In genomic region chr5:14165375-14166091, GRCh38 we compare ENCODE assay signal across 13 cellular contexts. TPM values are rescaled to one million over a fixed set of nuclear protein-coding genes. Genes with fewer than 3 reads are reported as not detected.
DNase-seq lines count a peak whose midpoint lies in the region; ATAC-seq and TF ChIP-seq lines count a peak whose summit lies in the region.
"Had no signal": no experiment of that assay in that cellular context is flagged by ENCODE, and none has a peak within 500 bp of the region (broad histone marks: within the 10 kb centered on the region; RNA-seq: fewer than 3 reads in every experiment).

No MANE protein-coding gene starts in this region.

- H3K27me3 ChIP-seq in fibroblast of lung (ENCODE audit: control insufficient read depth, insufficient read depth, low read length) = no peaks in the 10 kb centered on the region
- no peaks in the 10 kb centered on the region for H3K27me3 ChIP-seq in Karpas-422 (ENCODE audit: low read length)
- H3K27me3 ChIP-seq: tibial nerve had no signal

- DNase-seq in ELR (ENCODE audit: low read depth) (peak; percentile 97), RWPE1 (ENCODE audit: low spot score) (peak; percentile 71), fibroblast of lung (ENCODE audit: low read depth in 2 of 2) (peak; percentile 61 to 94), osteocyte (ENCODE audit: extremely low spot score, unreplicated experiment) (no peak), Karpas-422 (no peak), HK-2 (ENCODE audit: unreplicated experiment) (no peak)
- DNase-seq in activated CD8-positive, alpha-beta memory T cell treated with anti-CD3 and anti-CD28 coated beads, Interleukin-2, amount 50 U/mL, for 4 hours = no peak
- DNase-seq: cerebellar nuclear complex; NCI-H446 treated with DMSO at 0.1 percent for 48 hours; stimulated activated CD4-positive, alpha-beta T cell treated with anti-CD3 and anti-CD28 coated beads, Interleukin-4, amount 100 ng/mL, for 24 hours had no signal

- H3K4me3 Mint-ChIP-seq in osteocyte (ENCODE audit: unreplicated experiment) = no peak overlapping the region
- H3K4me3 Mint-ChIP-seq: nephron had no signal

- H3K79me2 ChIP-seq in fibroblast of lung (ENCODE audit: control insufficient read depth, insufficient read depth, low read length) = peaks cover 100% of the 10 kb centered on the region
- no peaks in the 10 kb centered on the region for H3K79me2 ChIP-seq in Karpas-422 (ENCODE audit: low read length)

- H3K4me1 ChIP-seq in fibroblast of lung (ENCODE audit: control insufficient read depth, extremely low read depth, insufficient read depth, low read length) = peaks cover 26% of the 10 kb centered on the region
- no peaks in the 10 kb centered on the region for H3K4me1 ChIP-seq in Karpas-422 (ENCODE audit: low read length)

- POLR2A ChIA-PET in RWPE1 (lab: Yijun Ruan, JAX; ENCODE audit: low non-redundant PET) = no interaction called here

- H3K4me2 ChIP-seq in fibroblast of lung (ENCODE audit: extremely low read depth, insufficient read depth, low read length) (peak overlapping the region; percentile 17), Karpas-422 (ENCODE audit: low read depth, low read length, poor library complexity, severe bottlenecking) (no peak overlapping the region)

- H3K9me3 Mint-ChIP-seq in osteocyte (ENCODE audit: unreplicated experiment) = peaks cover 20% of the 10 kb centered on the region

- peaks cover 78% of the 10 kb centered on the region for H3K4me1 Mint-ChIP-seq in osteocyte (ENCODE audit: unreplicated experiment)

- no peak overlapping the region for H2AFZ ChIP-seq in fibroblast of lung (ENCODE audit: low read length)
- H2AFZ ChIP-seq in Karpas-422 (ENCODE audit: low read length) = no peak overlapping the region

- no peak overlapping the region for H3K9ac ChIP-seq in fibroblast of lung (ENCODE audit: insufficient read depth, low read length)
- H3K9ac ChIP-seq in Karpas-422 (ENCODE audit: low read length) = no peak overlapping the region

- peak overlapping the region; percentile 59 for H3K27ac Mint-ChIP-seq in osteocyte (ENCODE audit: unreplicated experiment)
- H3K27ac Mint-ChIP-seq: nephron had no signal

- no peaks in the 10 kb centered on the region for H3K36me3 ChIP-seq in fibroblast of lung (ENCODE audit: control insufficient read depth, insufficient read depth, low read length)
- H3K36me3 ChIP-seq in Karpas-422 (ENCODE audit: insufficient read depth, low read length) = no peaks in the 10 kb centered on the region
- H3K36me3 ChIP-seq: tibial nerve had no signal

- TF ChIP-seq CTCF in RWPE1 (conservative IDR thresholded peaks at IDR 0.05; ENCODE audit: low read depth) (no peak), fibroblast of lung (conservative IDR thresholded peaks at IDR 0.05 in 1 of 2, IDR thresholded peaks at IDR 0.05 in 1 of 2; ENCODE audit: low read depth in 1 of 2, low read length in 2 of 2) (no peak), osteocyte (IDR thresholded peaks at IDR 0.05) (no peak)

- peaks cover 9% of the 10 kb centered on the region for H3K36me3 Mint-ChIP-seq in osteocyte (ENCODE audit: unreplicated experiment)

- H3K9me3 ChIP-seq in fibroblast of lung (ENCODE audit: control insufficient read depth, insufficient read depth, low read depth, low read length) (no peaks in the 10 kb centered on the region), Karpas-422 (ENCODE audit: low read length) (0 out of 2 replicates have a peak, but pooled peaks cover 9% of the 10 kb centered on the region)

- H3K9me2 ChIP-seq in Karpas-422 (replicated peaks; ENCODE audit: insufficient read depth, low read length) = no peaks in the 10 kb centered on the region

- no peak for ATAC-seq in HG03342 (IDR thresholded peaks at IDR 0.05; ENCODE audit: unreplicated experiment)

- CTCF ChIA-PET in RWPE1 (lab: Yijun Ruan, JAX) = no interaction called here

- H3K4me3 ChIP-seq in fibroblast of lung (replicated peaks in 1 of 4; ENCODE audit: control extremely low read depth in 1 of 4, insufficient read depth in 1 of 4, low read depth in 3 of 4, low read length in 4 of 4) (no peak overlapping the region), Karpas-422 (ENCODE audit: low read length) (no peak overlapping the region)
- H3K4me3 ChIP-seq: tibial nerve had no signal

- no peaks in the 10 kb centered on the region for H3K27me3 Mint-ChIP-seq in osteocyte (ENCODE audit: unreplicated experiment)

- H4K20me1 ChIP-seq in fibroblast of lung (ENCODE audit: control insufficient read depth, extremely low read depth, insufficient read depth, low read length) (peaks cover 4% of the 10 kb centered on the region), Karpas-422 (ENCODE audit: insufficient read depth, low read depth, low read length) (no peaks in the 10 kb centered on the region)

- H3K27ac ChIP-seq in RWPE1 = peak overlapping the region; percentile 40; the same call in 1 of the 2 replicates
- peak overlapping the region; percentile 46 for H3K27ac ChIP-seq in fibroblast of lung (ENCODE audit: insufficient read depth, low read length)
- no peak overlapping the region for H3K27ac ChIP-seq in Karpas-422 (ENCODE audit: low read length)
- H3K27ac ChIP-seq: tibial nerve had no signal

RNA-seq across cellular contexts. Expression of gene TRIO, which starts 22.4 kb away (rescaled TPM):
- total RNA-seq in fibroblast of lung (139 and 281 TPM in 2 replicates), osteocyte (336 and 341 TPM in 2 replicates)
- 120 and 134 TPM in 2 replicates for polyA plus RNA-seq in fibroblast of lung
- polyA plus RNA-seq in fibroblast of lung (2012) = 77.4 and 100 TPM in 2 replicates
- 721 and 815 TPM in 2 replicates for polyA minus RNA-seq in fibroblast of lung (ENCODE audit: low replicate concordance)
- 0.04 and 0.25 TPM in 2 replicates for total RNA-seq in Karpas-422 (2014; rRNA removed; shearing (Covaris generic); ENCODE audit: low replicate concordance)

Comparison
In these comparisons a context has a peak if more than half of its experiments do, and no peak if none do; other contexts are left out.
1. DNase-seq: peak in ELR (single experiment), RWPE1 (single experiment) and fibroblast of lung (2 of 2); none in osteocyte (single experiment), Karpas-422 (single experiment), activated CD8-positive, alpha-beta memory T cell treated with anti-CD3 and anti-CD28 coated beads, Interleukin-2, amount 50 U/mL, for 4 hours (single experiment) and HK-2 (single experiment).
2. RNA of gene TRIO, which starts 22.4 kb away (total RNA-seq): 336 to 341 TPM in osteocyte and 139 to 281 TPM in fibroblast of lung; 0.04 to 0.25 TPM in Karpas-422; every median in the first group is over 100 times any median in the second.